30 cellular contexts compared by ENCODE assay signal in genomic region chr19:58334691-58335249, GRCh38. TPM values are rescaled to one million over a fixed set of nuclear protein-coding genes. Genes with fewer than 3 reads are reported as not detected.
"Had no signal": no experiment of that assay in that cellular context is flagged by ENCODE, and none has a peak within 500 bp of the region (broad histone marks: within the 10 kb centered on the region; RNA-seq: fewer than 3 reads in every experiment).

No MANE protein-coding gene starts in this region.

- H3K4me1 Mint-ChIP-seq: activated CD4-positive, alpha-beta memory T cell treated with anti-CD3 and anti-CD28 coated beads, Interleukin-2, amount 10 ng/mL, durations not matched to agents 7 days and 5 days; activated naive CD4-positive, alpha-beta T cell treated with anti-CD3 and anti-CD28 coated beads, Interleukin-2, amount 50 U/mL, for 24 hours had no signal

- H3K27me3 Mint-ChIP-seq: activated CD4-positive, alpha-beta memory T cell treated with anti-CD3 and anti-CD28 coated beads, Interleukin-2, amount 10 ng/mL, durations not matched to agents 7 days and 5 days; activated naive CD4-positive, alpha-beta T cell treated with anti-CD3 and anti-CD28 coated beads, Interleukin-2, amount 50 U/mL, for 24 hours; activated naive CD8-positive, alpha-beta T cell treated with anti-CD3 and anti-CD28 coated beads, Interleukin-2, amount 10 ng/mL, durations not matched to agents 7 days and 5 days; activated T-cell treated with anti-CD3 and anti-CD28 coated beads, Interleukin-2, amount 50 U/mL, for 24 hours had no signal

- H3K27ac ChIP-seq: ascending aorta, cardiac muscle cell, KMS-11, Peyer's patch, WERI-Rb-1 had no signal

- H3K9me3 Mint-ChIP-seq: activated naive CD4-positive, alpha-beta T cell treated with anti-CD3 and anti-CD28 coated beads, Interleukin-2, amount 50 U/mL, for 24 hours; activated naive CD8-positive, alpha-beta T cell treated with anti-CD3 and anti-CD28 coated beads, Interleukin-2, amount 10 ng/mL, durations not matched to agents 7 days and 5 days; activated T-cell treated with anti-CD3 and anti-CD28 coated beads, Interleukin-2, amount 50 U/mL, for 24 hours had no signal

- H3K4me2 ChIP-seq: KMS-11 had no signal

- H3K4me1 ChIP-seq: ascending aorta, Peyer's patch had no signal

- H3K27ac Mint-ChIP-seq: activated CD4-positive, alpha-beta memory T cell treated with anti-CD3 and anti-CD28 coated beads, Interleukin-2, amount 10 ng/mL, durations not matched to agents 7 days and 5 days; activated naive CD4-positive, alpha-beta T cell treated with anti-CD3 and anti-CD28 coated beads, Interleukin-2, amount 50 U/mL, for 24 hours; activated naive CD8-positive, alpha-beta T cell treated with anti-CD3 and anti-CD28 coated beads, Interleukin-2, amount 10 ng/mL, durations not matched to agents 7 days and 5 days; activated T-cell treated with anti-CD3 and anti-CD28 coated beads, Interleukin-2, amount 50 U/mL, for 24 hours; activated T-helper 2 cell treated with anti-CD3 and anti-CD28 coated beads, Interferon-gamma antibody, Interleukin-2, Interleukin-4, amounts not matched to agents 10 μg/mL and 5 μg/mL and 100 μg/mL, durations not matched to agents 14 hours and 24 hours and 36 hours had no signal

- H3K4me3 Mint-ChIP-seq: activated CD4-positive, alpha-beta memory T cell treated with anti-CD3 and anti-CD28 coated beads, Interleukin-2, amount 10 ng/mL, durations not matched to agents 7 days and 5 days; activated naive CD4-positive, alpha-beta T cell treated with anti-CD3 and anti-CD28 coated beads, Interleukin-2, amount 50 U/mL, for 24 hours; activated naive CD8-positive, alpha-beta T cell treated with anti-CD3 and anti-CD28 coated beads, Interleukin-2, amount 10 ng/mL, durations not matched to agents 7 days and 5 days; activated T-cell treated with anti-CD3 and anti-CD28 coated beads, Interleukin-2, amount 50 U/mL, for 24 hours had no signal

- H3K9ac ChIP-seq: KMS-11 had no signal

- ATAC-seq: PC-3 had no signal

- H3K27me3 ChIP-seq: ascending aorta, cardiac muscle cell, Peyer's patch had no signal

- H3K4me3 ChIP-seq: ascending aorta, cardiac muscle cell, Peyer's patch had no signal

- H3K9me3 ChIP-seq: Peyer's patch had no signal

- DNase-seq: activated CD4-positive, alpha-beta memory T cell treated with anti-CD3 and anti-CD28 coated beads, Interleukin-2, amount 10 ng/mL, durations not matched to agents 7 days and 5 days; activated CD4-positive, alpha-beta T cell treated with anti-CD3 and anti-CD28 coated beads for 1 hour; activated CD4-positive, alpha-beta T cell treated with anti-CD3 and anti-CD28 coated beads for 48 hours; activated CD4-positive, CD25-positive, alpha-beta regulatory T cell; activated gamma-delta T cell; activated naive CD4-positive, alpha-beta T cell treated with Interleukin-2 at 50 U/mL for 16 hours; activated naive CD8-positive, alpha-beta T cell treated with anti-CD3 and anti-CD28 coated beads, Interleukin-2, amount 10 ng/mL, durations not matched to agents 7 days and 5 days; activated T-cell treated with anti-CD3 and anti-CD28 coated beads, Interleukin-2, amount 50 U/mL, for 24 hours; amygdala; NCI-H1092 treated with DMSO at 0.1 percent for 48 hours; NCI-H1417; NCI-H146; NCI-H187; NCI-H2029 treated with DMSO at 0.1 percent for 48 hours; NCI-H2107; NCI-H2171; NCI-H510A; NCI-H526; NCI-H748 treated with DMSO at 0.1 percent for 48 hours; NK-92 treated with Interleukin-12 subunit alpha and Interleukin-12 subunit beta, amount 100 ng/mL, for 24 hours; PC-3; Peyer's patch; RPMI8226; T1000; WERI-Rb-1 had no signal

RNA-seq across cellular contexts. Expression of gene ZNF497, which starts 27.8 kb away (rescaled TPM):
- total RNA-seq: ascending aorta had no signal

RNA-seq across cellular contexts. Expression of gene ZNF837, which starts 46.1 kb away (rescaled TPM):
- total RNA-seq: ascending aorta had no signal
